ENCODE assay signal across 10 cellular contexts in genomic region chr14:54398028-54398368, GRCh38.
DNase-seq lines count a peak whose midpoint lies in the region; ATAC-seq and TF ChIP-seq lines count a peak whose summit lies in the region.
"Had no signal": no experiment of that assay in that cellular context is flagged by ENCODE, and none has a peak within 500 bp of the region (broad histone marks: within the 10 kb centered on the region; RNA-seq: fewer than 3 reads in every experiment).

No MANE protein-coding gene starts in this region.

- ATAC-seq in memory B cell (ENCODE audit: low read depth), result no peak
- ATAC-seq in GM21528 (IDR thresholded peaks at IDR 0.05; ENCODE audit: low FRiP score, unreplicated experiment), result no peak
- no peak for ATAC-seq in HG02588 (IDR thresholded peaks at IDR 0.05; ENCODE audit: unreplicated experiment)

- H3K27ac ChIP-seq in BLaER1 (0 out of 2 replicates have a peak overlapping the region, but pooled peaks have one; percentile 81), VCaP (peak overlapping the region; percentile 65)

- peaks cover 1% of the 10 kb centered on the region for H3K9me3 Mint-ChIP-seq in memory B cell

- H3K4me2 ChIP-seq in BLaER1, result peak overlapping the region; percentile 97

- H3K36me3 ChIP-seq in BLaER1 (peaks cover 16% of the 10 kb centered on the region), HAP-1 (replicated peaks) (peaks cover 26% of the 10 kb centered on the region)

- in situ Hi-C loops in HAP-1 (cut with MboI; ENCODE audit: low sequenced_read_pairs), result no loop called here

- H3K27me3 ChIP-seq in BLaER1, result no peaks in the 10 kb centered on the region
- H3K27me3 ChIP-seq in HAP-1 (ENCODE audit: low read depth), result no peaks in the 10 kb centered on the region

- peak overlapping the region; percentile 79 for H3K4me3 Mint-ChIP-seq in memory B cell

- no peaks in the 10 kb centered on the region for H3K36me3 Mint-ChIP-seq in memory B cell

- H3K9me3 ChIP-seq in BLaER1 (peaks cover 39% of the 10 kb centered on the region), HAP-1 (no peaks in the 10 kb centered on the region)

- peak overlapping the region; percentile 87 for H3K9ac ChIP-seq in BLaER1

- H3K4me3 ChIP-seq in BLaER1, result peak overlapping the region; percentile 82
- H3K4me3 ChIP-seq in HAP-1, result peak overlapping the region; percentile 74

- H3K27me3 Mint-ChIP-seq in memory B cell, result no peaks in the 10 kb centered on the region

- DNase-seq in HAP-1 (ENCODE audit: low spot score in 2 of 2) (no peak), memory B cell (ENCODE audit: low spot score in 2 of 2) (no peak), NCI-H2196 (lab: John Stamatoyannopoulos, UW; ENCODE audit: unreplicated experiment) (no peak), NCI-H187 (lab: John Stamatoyannopoulos, UW) (no peak)
- DNase-seq: NCI-H2171, occipital lobe had no signal

- TF ChIP-seq CTCF in VCaP (conservative IDR thresholded peaks at IDR 0.05), result no peak

- H3K4me1 ChIP-seq in BLaER1, result peaks cover 24% of the 10 kb centered on the region
- peaks cover 10% of the 10 kb centered on the region for H3K4me1 ChIP-seq in HAP-1

- no peak overlapping the region for H3K27ac Mint-ChIP-seq in memory B cell

- H4K20me1 ChIP-seq in BLaER1, result no peaks in the 10 kb centered on the region; the same call in 1 of the 2 replicates

- H3K4me1 Mint-ChIP-seq in memory B cell, result peaks cover 8% of the 10 kb centered on the region
